In genomic region chr16:22625948-22626347, GRCh38 we compare ENCODE assay signal across 18 cellular contexts.
"Had no signal": no experiment of that assay in that cellular context is flagged by ENCODE, and none has a peak within 500 bp of the region (broad histone marks: within the 10 kb centered on the region; RNA-seq: fewer than 3 reads in every experiment).

No MANE protein-coding gene starts in this region.

- H3K27me3 Mint-ChIP-seq: brain; effector memory CD8-positive, alpha-beta T cell; progenitor cell of endocrine pancreas had no signal

- H3K9me3 Mint-ChIP-seq: activated CD4-positive, alpha-beta T cell treated with anti-CD3 and anti-CD28 coated beads, Interleukin-2, amount 10 ng/mL, durations not matched to agents 7 days and 5 days; activated T-helper 1 cell treated with anti-CD3 and anti-CD28 coated beads, Interleukin-12 subunit alpha, Interleukin-12 subunit beta, Interleukin-2, Interleukin-4 antibody, amounts not matched to agents 30 ng/mL and 10 ng/mL and 1 ng/mL, durations not matched to agents 14 hours and 24 hours and 36 hours; brain; effector memory CD8-positive, alpha-beta T cell; natural killer cell had no signal

- H3K4me3 Mint-ChIP-seq: activated CD4-positive, alpha-beta T cell treated with anti-CD3 and anti-CD28 coated beads, Interleukin-2, amount 10 ng/mL, durations not matched to agents 7 days and 5 days; activated CD8-positive, alpha-beta T cell treated with anti-CD3 and anti-CD28 coated beads, Interleukin-2, amount 10 ng/mL, durations not matched to agents 7 days and 5 days; activated T-helper 1 cell treated with anti-CD3 and anti-CD28 coated beads, Interleukin-12 subunit alpha, Interleukin-12 subunit beta, Interleukin-2, Interleukin-4 antibody, amounts not matched to agents 30 ng/mL and 10 ng/mL and 1 ng/mL, durations not matched to agents 14 hours and 24 hours and 36 hours; brain; effector memory CD8-positive, alpha-beta T cell; natural killer cell had no signal

- H3K27ac ChIP-seq: left lung, upper lobe of right lung, VCaP had no signal

- H3K4me1 ChIP-seq: left lung, upper lobe of right lung had no signal

- H3K36me3 ChIP-seq: left lung, upper lobe of right lung had no signal

- H3K36me3 Mint-ChIP-seq: brain, natural killer cell had no signal

- H3K9me3 ChIP-seq: left lung, upper lobe of right lung had no signal

- H3K4me1 Mint-ChIP-seq: activated CD4-positive, alpha-beta T cell treated with anti-CD3 and anti-CD28 coated beads, Interleukin-2, amount 10 ng/mL, durations not matched to agents 7 days and 5 days; brain; natural killer cell had no signal

- DNase-seq: activated CD4-positive, alpha-beta T cell treated with anti-CD3 and anti-CD28 coated beads, Interleukin-2, amount 10 ng/mL, durations not matched to agents 7 days and 5 days; activated CD8-positive, alpha-beta T cell treated with anti-CD3 and anti-CD28 coated beads, Interleukin-2, amount 10 ng/mL, durations not matched to agents 7 days and 5 days; activated gamma-delta T cell; activated naive CD4-positive, alpha-beta T cell treated with anti-CD3 and anti-CD28 coated beads, Interleukin-2, amount 50 U/mL, for 16 hours; aorta; central memory CD4-positive, alpha-beta T cell; effector memory CD8-positive, alpha-beta T cell; left lung; midbrain; natural killer cell; retina; stimulated activated CD4-positive, alpha-beta T cell treated with anti-CD3 and anti-CD28 coated beads, Interleukin-4, amount 100 ng/mL, for 4 hours; stimulated activated naive CD8-positive, alpha-beta T cell treated with anti-CD3 and anti-CD28 coated beads, Interleukin-15, Interleukin-2, amounts not matched to agents 100 U/mL and 50 U/mL, for 24 hours; upper lobe of right lung had no signal

- H3K27ac Mint-ChIP-seq: activated CD4-positive, alpha-beta T cell treated with anti-CD3 and anti-CD28 coated beads, Interleukin-2, amount 10 ng/mL, durations not matched to agents 7 days and 5 days; activated CD8-positive, alpha-beta T cell treated with anti-CD3 and anti-CD28 coated beads, Interleukin-2, amount 10 ng/mL, durations not matched to agents 7 days and 5 days; activated T-helper 1 cell treated with anti-CD3 and anti-CD28 coated beads, Interleukin-12 subunit alpha, Interleukin-12 subunit beta, Interleukin-2, Interleukin-4 antibody, amounts not matched to agents 30 ng/mL and 10 ng/mL and 1 ng/mL, durations not matched to agents 14 hours and 24 hours and 36 hours; brain; effector memory CD8-positive, alpha-beta T cell; natural killer cell; progenitor cell of endocrine pancreas had no signal

- H3K4me3 ChIP-seq: left lung, upper lobe of right lung had no signal
